18 cellular contexts compared by ENCODE assay signal in the genomic region with DNA sequence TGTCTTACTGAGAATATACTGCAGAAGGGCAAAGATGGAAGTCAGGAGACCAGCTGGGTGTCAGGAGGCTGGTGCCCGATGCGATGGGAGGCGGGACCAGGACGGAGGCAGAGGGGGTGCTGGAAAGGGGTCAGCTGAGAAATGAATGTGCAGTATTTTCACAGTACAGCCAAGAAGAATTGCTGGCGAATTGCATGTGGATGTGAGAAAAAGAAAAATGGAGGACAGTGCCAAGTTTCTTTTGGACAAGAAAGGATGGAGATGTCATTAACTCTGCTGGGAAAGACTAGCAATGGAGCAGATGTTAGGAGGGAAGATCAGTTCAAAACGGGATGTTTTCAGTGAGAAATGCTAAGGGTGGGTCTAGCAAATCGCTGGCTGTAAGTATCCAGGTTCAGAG. TPM values are rescaled to one million over a fixed set of nuclear protein-coding genes. Genes with fewer than 3 reads are reported as not detected.
DNase-seq lines count a peak whose midpoint lies in the region; ATAC-seq and TF ChIP-seq lines count a peak whose summit lies in the region.
"Had no signal": no experiment of that assay in that cellular context is flagged by ENCODE, and none has a peak within 500 bp of the region (broad histone marks: within the 10 kb centered on the region; RNA-seq: fewer than 3 reads in every experiment).

No MANE protein-coding gene starts in this region.

- H4K20me1 ChIP-seq in GM23248 (ENCODE audit: insufficient read depth): no peaks in the 10 kb centered on the region

- H3K36me3 ChIP-seq in GM23248 (ENCODE audit: low read depth): no peaks in the 10 kb centered on the region
- H3K36me3 ChIP-seq in psoas muscle (ENCODE audit: insufficient read depth in 1 of 2, low read depth in 1 of 2): no peaks in the 10 kb centered on the region
- no peaks in the 10 kb centered on the region for H3K36me3 ChIP-seq in naive thymus-derived CD4-positive, alpha-beta T cell (ENCODE audit: control insufficient read depth in 2 of 3, insufficient read depth in 3 of 3, low read length in 3 of 3)
- H3K36me3 ChIP-seq: SJSA1 had no signal

- WGBS in GM23248 (ENCODE audit: low coverage in 1 of 2, low lambda C conversion rate in 2 of 2, missing lambda C conversion rate in 2 of 2), 2 experiments: 22 to 25% methylated on average over 7 of the region's 7 CpGs
- WGBS in psoas muscle, 3 donors: 15 to 22% (median 18%) methylated on average over 7 of the region's 7 CpGs

- no peaks in the 10 kb centered on the region for H3K27me3 Mint-ChIP-seq in naive thymus-derived CD4-positive, alpha-beta T cell
- no peaks in the 10 kb centered on the region for H3K27me3 Mint-ChIP-seq in activated T-cell treated with anti-CD3 and anti-CD28 coated beads, Interleukin-2, amount 50 U/mL, for 24 hours
- H3K27me3 Mint-ChIP-seq: B cell; CD4-positive, CD25-positive, alpha-beta regulatory T cell; IgD-negative memory B cell had no signal

- H3F3A ChIP-seq in GM23248 (ENCODE audit: insufficient read depth): no peaks in the 10 kb centered on the region

- intact Hi-C loops in dorsolateral prefrontal cortex (cut with DNase I) (no loop called here), left ventricle myocardium superior (cut with micrococcal nuclease) (no loop called here), psoas muscle (cut with DNase I) (no loop called here)
- intact Hi-C loops in naive thymus-derived CD4-positive, alpha-beta T cell (cut with micrococcal nuclease): no loop called here

- H3K4me1 ChIP-seq in GM23248 (ENCODE audit: insufficient read depth) (no peaks in the 10 kb centered on the region), psoas muscle (no peaks in the 10 kb centered on the region)
- H3K4me1 ChIP-seq in naive thymus-derived CD4-positive, alpha-beta T cell (ENCODE audit: control insufficient read depth in 2 of 2, insufficient read depth in 2 of 2, low read length in 2 of 2): no peaks in the 10 kb centered on the region
- H3K4me1 ChIP-seq: SJSA1 had no signal

- in situ Hi-C loops in GM23248 (cut with MboI): no loop called here

- POLR2A ChIA-PET in naive thymus-derived CD4-positive, alpha-beta T cell (lab: Charles Lee): no interaction called here

- no peaks in the 10 kb centered on the region for H3K9me2 ChIP-seq in GM23248 (ENCODE audit: insufficient read depth)

- peaks cover 0 to 14% (median 7%) of the 10 kb centered on the region in 5 donors for H3K36me3 Mint-ChIP-seq in naive thymus-derived CD4-positive, alpha-beta T cell
- H3K36me3 Mint-ChIP-seq in activated T-cell treated with anti-CD3 and anti-CD28 coated beads, Interleukin-2, amount 50 U/mL, for 24 hours (ENCODE audit: low read depth): no peaks in the 10 kb centered on the region

- no peak overlapping the region for H3K9ac ChIP-seq in GM23248

- DNase-seq in GM23248 (no peak), dorsolateral prefrontal cortex (no peak), left ventricle myocardium superior (no peak), psoas muscle (no peak), activated gamma-delta T cell (lab: John Stamatoyannopoulos, UW) (no peak)
- DNase-seq in naive thymus-derived CD4-positive, alpha-beta T cell: no peak
- DNase-seq in activated T-cell treated with anti-CD3 and anti-CD28 coated beads, Interleukin-2, amount 50 U/mL, for 24 hours: no peak
- DNase-seq: CD4-positive, CD25-positive, alpha-beta regulatory T cell; EL; Kasumi-1; NCI-H1105; NCI-H1694 treated with DMSO at 0.1 percent for 48 hours; NCI-H226; NCI-H526 had no signal

- H3K4me1 Mint-ChIP-seq in naive thymus-derived CD4-positive, alpha-beta T cell: peaks cover 0 to 38% (median 16%) of the 10 kb centered on the region in 7 donors
- H3K4me1 Mint-ChIP-seq in activated T-cell treated with anti-CD3 and anti-CD28 coated beads, Interleukin-2, amount 50 U/mL, for 24 hours (ENCODE audit: low read depth): peaks cover 18% of the 10 kb centered on the region

- CTCF ChIA-PET in naive thymus-derived CD4-positive, alpha-beta T cell (lab: Charles Lee): no interaction called here

- H2AFZ ChIP-seq in GM23248: peak overlapping the region; percentile 10; the same call in 1 of the 2 replicates

- H3K4me3 Mint-ChIP-seq in naive thymus-derived CD4-positive, alpha-beta T cell: peak overlapping the region in 1 of 10 donors; percentile 31
- no peak overlapping the region for H3K4me3 Mint-ChIP-seq in activated T-cell treated with anti-CD3 and anti-CD28 coated beads, Interleukin-2, amount 50 U/mL, for 24 hours
- H3K4me3 Mint-ChIP-seq: B cell had no signal

- no peaks in the 10 kb centered on the region for H3K79me2 ChIP-seq in GM23248 (ENCODE audit: insufficient read depth)

- H3K4me3 ChIP-seq in GM23248 (no peak overlapping the region), dorsolateral prefrontal cortex (peak overlapping the region in 2 of 59 donors; percentile 3 to 39), psoas muscle (no peak overlapping the region)
- H3K4me3 ChIP-seq in naive thymus-derived CD4-positive, alpha-beta T cell (ENCODE audit: low read length): no peak overlapping the region
- H3K4me3 ChIP-seq: SJSA1 had no signal

- TF ChIP-seq CTCF in dorsolateral prefrontal cortex (IDR thresholded peaks at IDR 0.05 in 54 of 56, conservative IDR thresholded peaks at IDR 0.05 in 2 of 56; ENCODE audit: low read depth in 1 of 56, partially characterized antibody in 56 of 56): no peak
- no peak for TF ChIP-seq CTCF in psoas muscle (IDR thresholded peaks at IDR 0.05)

- H3K27ac ChIP-seq in GM23248 (no peak overlapping the region), dorsolateral prefrontal cortex (peak overlapping the region in 47 of 59 donors; percentile 4 to 79 (median 54)), psoas muscle (peak overlapping the region; percentile 23)
- H3K27ac ChIP-seq in naive thymus-derived CD4-positive, alpha-beta T cell (ENCODE audit: low read depth, low read length): no peak overlapping the region
- H3K27ac ChIP-seq: SJSA1 had no signal

- peaks cover 0 to 3% (median 0%) of the 10 kb centered on the region in 11 donors for H3K9me3 Mint-ChIP-seq in naive thymus-derived CD4-positive, alpha-beta T cell
- no peaks in the 10 kb centered on the region for H3K9me3 Mint-ChIP-seq in activated T-cell treated with anti-CD3 and anti-CD28 coated beads, Interleukin-2, amount 50 U/mL, for 24 hours
- H3K9me3 Mint-ChIP-seq: CD4-positive, CD25-positive, alpha-beta regulatory T cell had no signal

- H3K27me3 ChIP-seq in GM23248 (replicated peaks; ENCODE audit: insufficient read depth) (no peaks in the 10 kb centered on the region), dorsolateral prefrontal cortex (no peaks in the 10 kb centered on the region), psoas muscle (ENCODE audit: insufficient read depth in 3 of 3, low read length in 2 of 3) (no peaks in the 10 kb centered on the region)
- no peaks in the 10 kb centered on the region for H3K27me3 ChIP-seq in naive thymus-derived CD4-positive, alpha-beta T cell (ENCODE audit: control insufficient read depth in 2 of 2, insufficient read depth in 2 of 2, low read length in 2 of 2)
- H3K27me3 ChIP-seq: SJSA1 had no signal

- H3K9me3 ChIP-seq in GM23248 (ENCODE audit: low read depth): no peaks in the 10 kb centered on the region
- no peaks in the 10 kb centered on the region for H3K9me3 ChIP-seq in psoas muscle
- no peaks in the 10 kb centered on the region for H3K9me3 ChIP-seq in naive thymus-derived CD4-positive, alpha-beta T cell (ENCODE audit: control insufficient read depth in 2 of 3, low read length in 3 of 3)
- H3K9me3 ChIP-seq: SJSA1 had no signal

- peak overlapping the region in 2 of 9 donors; percentile 7 to 27 for H3K27ac Mint-ChIP-seq in naive thymus-derived CD4-positive, alpha-beta T cell
- no peak overlapping the region for H3K27ac Mint-ChIP-seq in activated T-cell treated with anti-CD3 and anti-CD28 coated beads, Interleukin-2, amount 50 U/mL, for 24 hours
- H3K27ac Mint-ChIP-seq: B cell; CD4-positive, CD25-positive, alpha-beta regulatory T cell had no signal

- ATAC-seq in left ventricle myocardium superior (peak; percentile 88), psoas muscle (peak in 1 of 4 donors; percentile 58)
- no peak for ATAC-seq in naive thymus-derived CD4-positive, alpha-beta T cell

- no peak overlapping the region for H3K4me2 ChIP-seq in GM23248 (ENCODE audit: unreplicated experiment)

RNA-seq across cellular contexts. Expression of a gene that starts 7.0 kb away (rescaled TPM):
- total RNA-seq in GM23248 (2014; rRNA removed; shearing (Covaris generic)): 6.7 and 11.3 TPM in 2 replicates
- 15.5 and 16.1 TPM in 2 replicates for polyA plus RNA-seq in GM23248 (2016; fragmentation: Nextera tagmentation; extraction: Ambion mirVana)
- total RNA-seq in dorsolateral prefrontal cortex: 100 to 1,000 TPM in 6 of 120 experiments, 10 to 100 TPM in 114; 41.1 to 127 (median 74.6) TPM
- total RNA-seq in left ventricle myocardium superior: 19.5 TPM
- 10 to 100 TPM; 12.4 to 17.0 (median 14.2) TPM for total RNA-seq in psoas muscle
- polyA plus RNA-seq in psoas muscle: 10 to 100 TPM in 1 of 3 donors, 1 to 10 TPM in 2; 6.4 to 18.5 (median 8.2) TPM
- 10 to 100 TPM; 12.3 to 21.2 (median 16.3) TPM for total RNA-seq in naive thymus-derived CD4-positive, alpha-beta T cell
- polyA plus RNA-seq in naive thymus-derived CD4-positive, alpha-beta T cell: 10 to 100 TPM; 32.4 to 44.1 TPM
- total RNA-seq: OCI-LY7 had no signal

RNA-seq across cellular contexts. Expression of a gene that starts 48.3 kb away (rescaled TPM):
- total RNA-seq in GM23248 (2014; rRNA removed; shearing (Covaris generic)): 5.6 and 10.3 TPM in 2 replicates
- 10.9 and 11.4 TPM in 2 replicates for polyA plus RNA-seq in GM23248 (2016; fragmentation: Nextera tagmentation; extraction: Ambion mirVana)
- total RNA-seq in dorsolateral prefrontal cortex: 10 to 100 TPM; 12.3 to 33.2 (median 21.1) TPM
- total RNA-seq in left ventricle myocardium superior: 5.8 TPM
- 1 to 10 TPM; 3.9 to 9.8 (median 6.0) TPM for total RNA-seq in psoas muscle
- polyA plus RNA-seq in psoas muscle: 1 to 10 TPM; 4.5 to 6.2 (median 4.6) TPM
- total RNA-seq in naive thymus-derived CD4-positive, alpha-beta T cell: 10 to 100 TPM in 3 of 5 experiments, 1 to 10 TPM in 2; 5.0 to 17.0 (median 11.7) TPM
- polyA plus RNA-seq in naive thymus-derived CD4-positive, alpha-beta T cell: 1 to 10 TPM; 6.4 to 7.9 TPM

Comparison
In these comparisons a context has a peak if more than half of its experiments do, and no peak if none do; other contexts are left out.
1. H3K27ac ChIP-seq: peak in dorsolateral prefrontal cortex (47 of 59) and psoas muscle (single experiment); none in GM23248 (single experiment) and naive thymus-derived CD4-positive, alpha-beta T cell (single experiment).